ENCODE assay signal across 8 cellular contexts in genomic region chr1:219174672-219175564, GRCh38. TPM values are rescaled to one million over a fixed set of nuclear protein-coding genes. Genes with fewer than 3 reads are reported as not detected.
DNase-seq lines count a peak whose midpoint lies in the region; ATAC-seq, FAIRE-seq and TF ChIP-seq lines count a peak whose summit lies in the region.

No MANE protein-coding gene starts in this region.

- H3K36me3 ChIP-seq in Peyer's patch (peaks cover 0 to 1% (median 0%) of the 10 kb centered on the region in 3 donors), kidney (ENCODE audit: control insufficient read depth in 1 of 2, insufficient read depth in 2 of 2, low read length in 2 of 2) (no peaks in the 10 kb centered on the region), spleen (peaks cover 0 to 10% (median 0%) of the 10 kb centered on the region in 6 donors)

- peaks cover 0 to 12% (median 0%) of the 10 kb centered on the region in 4 donors for H3K4me1 ChIP-seq in Peyer's patch
- peaks cover 6 to 16% of the 10 kb centered on the region in 2 donors for H3K4me1 ChIP-seq in kidney (ENCODE audit: control insufficient read depth in 1 of 2, insufficient read depth in 1 of 2, low read depth in 1 of 2, low read length in 2 of 2)
- H3K4me1 ChIP-seq in spleen = peaks cover 15 to 65% (median 33%) of the 10 kb centered on the region in 6 donors

- peak overlapping the region; percentile 90 to 97 for H3K9ac ChIP-seq in kidney (ENCODE audit: low read length in 2 of 2)

- TF ChIP-seq CTCF in Peyer's patch (IDR thresholded peaks at IDR 0.05) = no peak
- TF ChIP-seq CTCF in cardiac fibroblast (IDR thresholded peaks at IDR 0.05; ENCODE audit: low read depth, low read length) = no peak
- no peak for TF ChIP-seq CTCF in kidney (IDR thresholded peaks at IDR 0.05; ENCODE audit: borderline replicate concordance, extremely low read depth, insufficient read depth)
- TF ChIP-seq CTCF in spleen (IDR thresholded peaks at IDR 0.05 in 8 of 11, conservative IDR thresholded peaks at IDR 0.05 in 3 of 11) = no peak

- WGBS in spleen, 5 donors = 51 to 61% (median 56%) methylated on average over 11 of the region's 11 CpGs

- FAIRE-seq in kidney (lab: Jason Lieb, UNC) = peak; percentile 55

- H3K4me3 ChIP-seq in Peyer's patch = peak overlapping the region; percentile 69 to 77 (median 72)
- peak overlapping the region; percentile 75 to 86 for H3K4me3 ChIP-seq in cardiac fibroblast (replicated peaks in 1 of 2; ENCODE audit: low read depth in 2 of 2, low read length in 2 of 2)
- H3K4me3 ChIP-seq in kidney (ENCODE audit: low read length in 2 of 2) = peak overlapping the region; percentile 92
- peak overlapping the region; percentile 59 to 88 (median 72) for H3K4me3 ChIP-seq in spleen

- H3K27ac ChIP-seq in Peyer's patch (peak overlapping the region; percentile 84 to 89 (median 87)), kidney (ENCODE audit: low read depth in 2 of 2, low read length in 2 of 2) (peak overlapping the region; percentile 97), spleen (peak overlapping the region in 7 of 8 donors; percentile 81 to 92 (median 92))

- peak; percentile 52 for DNase-seq in NCI-H2171 treated with DMSO at 0.1 percent for 48 hours (lab: John Stamatoyannopoulos, UW)
- no peak for DNase-seq in NCI-H2171 (lab: John Stamatoyannopoulos, UW)
- peak in 2 of 3 donors; percentile 40 to 52 for DNase-seq in Peyer's patch
- peak; percentile 92 to 95 for DNase-seq in cardiac fibroblast (ENCODE audit: low read depth in 2 of 2)
- no peak for DNase-seq in kidney
- no peak for DNase-seq in spleen
- no peak for DNase-seq in NCI-H2107 treated with DMSO at 0.1 percent for 48 hours (lab: John Stamatoyannopoulos, UW; ENCODE audit: unreplicated experiment)

- H3K9me3 ChIP-seq in Peyer's patch (no peaks in the 10 kb centered on the region), kidney (ENCODE audit: control insufficient read depth in 1 of 2, low read length in 2 of 2) (no peaks in the 10 kb centered on the region), spleen (no peaks in the 10 kb centered on the region)

- H3K27me3 ChIP-seq in Peyer's patch (no peaks in the 10 kb centered on the region), spleen (replicated peaks in 1 of 7) (no peaks in the 10 kb centered on the region)

- peak; percentile 30 for ATAC-seq in HG02852 (IDR thresholded peaks at IDR 0.05; ENCODE audit: unreplicated experiment)

- TF ChIP-seq POLR2A in Peyer's patch (IDR thresholded peaks at IDR 0.05) (no peak), spleen (IDR thresholded peaks at IDR 0.05) (no peak)

- intact Hi-C loops in kidney (cut with DNase I) = no loop called here
- intact Hi-C loops in spleen (cut with DNase I; ENCODE audit: low total_unique reads) = no loop called here

RNA-seq across cellular contexts. Expression of gene LYPLAL1, which starts 1.2 kb away (rescaled TPM):
- total RNA-seq in Peyer's patch (10 to 100 TPM; 20.1 to 75.9 (median 23.5) TPM), kidney (50.9 TPM), spleen (10 to 100 TPM; 13.6 to 31.9 (median 27.8) TPM)
- polyA plus RNA-seq in kidney (ENCODE audit: insufficient read depth, low read depth, low replicate concordance) (116 TPM), spleen (10 to 100 TPM; 26.0 to 42.5 (median 30.3) TPM)

Comparison
In these comparisons a context has a peak if more than half of its experiments do, and no peak if none do; other contexts are left out.
1. DNase-seq: peak in NCI-H2171 treated with DMSO at 0.1 percent for 48 hours (single experiment), Peyer's patch (2 of 3) and cardiac fibroblast (2 of 2); none in NCI-H2171 (single experiment), kidney (single experiment), spleen (single experiment) and NCI-H2107 treated with DMSO at 0.1 percent for 48 hours (single experiment).
2. Peak in every context shown above with its lines, with median percentiles within 50 percentile points of each other: H3K27ac ChIP-seq and H3K4me3 ChIP-seq.